In genomic region chr6:30614044-30614842, GRCh38 we compare ENCODE assay signal across 8 cellular contexts. TPM values are rescaled to one million over a fixed set of nuclear protein-coding genes. Genes with fewer than 3 reads are reported as not detected.
DNase-seq lines count a peak whose midpoint lies in the region; ATAC-seq lines count a peak whose summit lies in the region.

No MANE protein-coding gene starts in this region.

- H3K27me3 Mint-ChIP-seq in naive thymus-derived CD8-positive, alpha-beta T cell = peaks cover 0 to 8% (median 0%) of the 10 kb centered on the region in 5 donors

- no peaks in the 10 kb centered on the region for H3K27me3 ChIP-seq in BLaER1

- DNase-seq in caudate nucleus (lab: John Stamatoyannopoulos, UW) = peak in 5 of 61 donors; percentile 13 to 57 (median 48)
- DNase-seq in naive thymus-derived CD8-positive, alpha-beta T cell = peak in 2 of 10 donors; percentile 26 to 34
- no peak for DNase-seq in NCI-H446 treated with DMSO at 0.1 percent for 48 hours (lab: John Stamatoyannopoulos, UW)
- DNase-seq in NCI-H187 treated with DMSO at 0.1 percent for 48 hours (lab: John Stamatoyannopoulos, UW) = no peak
- DNase-seq in stimulated activated CD4-positive, alpha-beta T cell treated with anti-CD3 and anti-CD28 coated beads, Interleukin-4, amount 100 ng/mL, for 4 hours = no peak
- no peak for DNase-seq in LoVo (ENCODE audit: low spot score)

- H3K27ac ChIP-seq in BLaER1 (peak overlapping the region; percentile 98), KOPT-K1 (ENCODE audit: low read depth, low read length, poor library complexity, severe bottlenecking) (peak overlapping the region; percentile 95), caudate nucleus (ENCODE audit: low read depth, low read length) (peak overlapping the region; percentile 99)

- H3K9ac ChIP-seq in BLaER1 = peak overlapping the region; percentile 99

- no peaks in the 10 kb centered on the region for H3K9me3 ChIP-seq in BLaER1
- H3K9me3 ChIP-seq in KOPT-K1 (ENCODE audit: insufficient read depth, low read length, poor library complexity, severe bottlenecking) = no peaks in the 10 kb centered on the region

- H3K27ac Mint-ChIP-seq in naive thymus-derived CD8-positive, alpha-beta T cell = peak overlapping the region; percentile 99 to 100 (median 100)

- POLR2A ChIA-PET in naive thymus-derived CD8-positive, alpha-beta T cell (lab: Charles Lee) = interaction anchor here (0.6 to 4.7 kb wide), 46 partner anchors 9 to 1209 kb away, joined by 3 to 78 read pairs (median 6); partner anchors contain the start of genes ABCF1, ATAT1, C6orf136 and GNL1

- H3K4me1 Mint-ChIP-seq in naive thymus-derived CD8-positive, alpha-beta T cell = peaks cover 35 to 82% (median 65%) of the 10 kb centered on the region in 4 donors

- peak overlapping the region; percentile 92 to 100 (median 99) for H3K4me3 Mint-ChIP-seq in naive thymus-derived CD8-positive, alpha-beta T cell

- H3K4me1 ChIP-seq in BLaER1 = peaks cover 65% of the 10 kb centered on the region

- ATAC-seq in naive thymus-derived CD8-positive, alpha-beta T cell = no peak

- H3K36me3 ChIP-seq in BLaER1 (peaks cover 51% of the 10 kb centered on the region), KOPT-K1 (ENCODE audit: insufficient read depth, low read length) (peaks cover 62% of the 10 kb centered on the region)

- peaks cover 48% of the 10 kb centered on the region for H4K20me1 ChIP-seq in BLaER1

- peaks cover 22 to 43% (median 23%) of the 10 kb centered on the region in 3 donors for H3K36me3 Mint-ChIP-seq in naive thymus-derived CD8-positive, alpha-beta T cell

- H3K4me3 ChIP-seq in BLaER1 = peak overlapping the region; percentile 82

- H3K4me2 ChIP-seq in BLaER1 = peak overlapping the region; percentile 94

- peaks cover 0 to 3% (median 0%) of the 10 kb centered on the region in 9 donors for H3K9me3 Mint-ChIP-seq in naive thymus-derived CD8-positive, alpha-beta T cell

RNA-seq across cellular contexts. Expression of gene PPP1R10, which starts 2.8 kb away (rescaled TPM):
- 100 to 1,000 TPM; 191 to 193 TPM for total RNA-seq in naive thymus-derived CD8-positive, alpha-beta T cell
- 10 to 100 TPM; 16.9 to 20.2 (median 19.8) TPM for polyA plus RNA-seq in naive thymus-derived CD8-positive, alpha-beta T cell

RNA-seq across cellular contexts. Expression of gene MRPS18B, which starts 3.4 kb away (rescaled TPM):
- total RNA-seq in naive thymus-derived CD8-positive, alpha-beta T cell = 10 to 100 TPM; 43.1 to 43.8 TPM
- 100 to 1,000 TPM in 2 of 3 donors, 10 to 100 TPM in 1; 87.4 to 161 (median 119) TPM for polyA plus RNA-seq in naive thymus-derived CD8-positive, alpha-beta T cell

RNA-seq across cellular contexts. Expression of gene ATAT1, which starts 12.4 kb away (rescaled TPM):
- 10 to 100 TPM; 12.6 to 13.4 TPM for total RNA-seq in naive thymus-derived CD8-positive, alpha-beta T cell
- polyA plus RNA-seq in naive thymus-derived CD8-positive, alpha-beta T cell = 1 to 10 TPM; 1.6 to 2.0 (median 1.7) TPM

RNA-seq across cellular contexts. Expression of gene C6orf136, which starts 32.7 kb away (rescaled TPM):
- total RNA-seq in naive thymus-derived CD8-positive, alpha-beta T cell = 10 to 100 TPM; 29.3 to 30.9 TPM
- polyA plus RNA-seq in naive thymus-derived CD8-positive, alpha-beta T cell = 10 to 100 TPM in 2 of 3 donors, 1 to 10 TPM in 1; 5.6 to 23.2 (median 13.7) TPM

RNA-seq across cellular contexts. Expression of gene ABCF1, which starts 43.0 kb away (rescaled TPM):
- total RNA-seq in naive thymus-derived CD8-positive, alpha-beta T cell = 10 to 100 TPM; 68.6 to 71.3 TPM
- 10 to 100 TPM; 19.1 to 43.1 (median 30.5) TPM for polyA plus RNA-seq in naive thymus-derived CD8-positive, alpha-beta T cell
